9 cellular contexts compared by ENCODE assay signal in genomic region chr1:151314137-151314875, GRCh38. TPM values are rescaled to one million over a fixed set of nuclear protein-coding genes. Genes with fewer than 3 reads are reported as not detected.
DNase-seq lines count a peak whose midpoint lies in the region; ATAC-seq and TF ChIP-seq lines count a peak whose summit lies in the region.
"Had no signal": no experiment of that assay in that cellular context is flagged by ENCODE, and none has a peak within 500 bp of the region (broad histone marks: within the 10 kb centered on the region; RNA-seq: fewer than 3 reads in every experiment).

No MANE protein-coding gene starts in this region.

- H3K9me3 ChIP-seq in AG04450 (ENCODE audit: control insufficient read depth, insufficient read depth, low read length) (no peaks in the 10 kb centered on the region), esophagus squamous epithelium (no peaks in the 10 kb centered on the region), muscle layer of duodenum (ENCODE audit: control insufficient read depth in 1 of 2, low read length in 2 of 2) (no peaks in the 10 kb centered on the region)

- no peak for TF ChIP-seq POLR2A in esophagus squamous epithelium (IDR thresholded peaks at IDR 0.05)

- POLR2A ChIA-PET in AG04450 (lab: Yijun Ruan, JAX) (interaction anchor here (0.9 to 1.9 kb wide), 4 partner anchors 13 to 85 kb away, joined by 4 to 5 read pairs (median 4); partner anchors contain the start of gene PSMB4), GM10248 (lab: Yijun Ruan, JAX) (no interaction called here)

- H3K4me3 ChIP-seq in AG04450 (ENCODE audit: low read depth, low read length): no peak overlapping the region
- H3K4me3 ChIP-seq in esophagus squamous epithelium: no peak overlapping the region
- H3K4me3 ChIP-seq in muscle layer of duodenum (ENCODE audit: low read depth in 1 of 2, low read length in 2 of 2): no peak overlapping the region

- CTCF ChIA-PET in AG04450 (lab: Charles Lee) (interaction anchor here (1.0 to 16.2 kb wide), 4 partner anchors 13 to 279 kb away, joined by 3 to 427 read pairs (median 36); no protein-coding TSS in a partner anchor), GM10248 (lab: Yijun Ruan, JAX) (interaction anchor here (0.7 to 8.8 kb wide), 6 partner anchors 8 to 48 kb away, joined by 3 to 67 read pairs (median 14); no protein-coding TSS in a partner anchor)

- H3K4me1 ChIP-seq in esophagus squamous epithelium (peaks cover 36 to 66% (median 50%) of the 10 kb centered on the region in 3 donors), muscle layer of duodenum (ENCODE audit: control insufficient read depth in 1 of 2, insufficient read depth in 2 of 2, low read length in 2 of 2) (peaks cover 33 to 49% of the 10 kb centered on the region in 2 donors)

- WGBS in esophagus squamous epithelium, 2 donors: 30 to 55% methylated on average over 3 of the region's 3 CpGs

- DNase-seq in AG04450 (ENCODE audit: low read depth, low spot score) (no peak), RPMI7951 (ENCODE audit: low read depth) (peak; percentile 94), esophagus squamous epithelium (lab: John Stamatoyannopoulos, UW) (no peak), GM10248 (ENCODE audit: extremely low spot score) (no peak), DMS53 (lab: John Stamatoyannopoulos, UW) (no peak), GM20000 (ENCODE audit: low spot score) (no peak)
- DNase-seq: DMS79 treated with DMSO at 0.1 percent for 48 hours had no signal

- no peak for ATAC-seq in GM21526 (IDR thresholded peaks at IDR 0.05; ENCODE audit: low FRiP score, unreplicated experiment)

- peaks cover 9 to 80% (median 18%) of the 10 kb centered on the region in 3 donors for H3K36me3 ChIP-seq in esophagus squamous epithelium
- peaks cover 37 to 39% of the 10 kb centered on the region in 2 donors for H3K36me3 ChIP-seq in muscle layer of duodenum (ENCODE audit: control insufficient read depth in 1 of 2, insufficient read depth in 2 of 2, low read length in 2 of 2)

- intact Hi-C loops in esophagus squamous epithelium (cut with DNase I): no loop called here

- H3K27ac ChIP-seq in AG04450 (ENCODE audit: low read depth, low read length) (peak overlapping the region; percentile 68), esophagus squamous epithelium (peak overlapping the region; percentile 8 to 88 (median 67)), muscle layer of duodenum (ENCODE audit: low read length) (peak overlapping the region; percentile 41)

- no peaks in the 10 kb centered on the region for H3K27me3 ChIP-seq in AG04450 (ENCODE audit: control insufficient read depth, insufficient read depth, low read length)
- H3K27me3 ChIP-seq in esophagus squamous epithelium: no peaks in the 10 kb centered on the region
- H3K27me3 ChIP-seq in muscle layer of duodenum (ENCODE audit: low read depth, low read length): no peaks in the 10 kb centered on the region

- TF ChIP-seq CTCF in AG04450 (IDR thresholded peaks at IDR 0.05; ENCODE audit: low read depth, low read length): no peak
- TF ChIP-seq CTCF in esophagus squamous epithelium (IDR thresholded peaks at IDR 0.05): no peak
- TF ChIP-seq CTCF in GM10248 (IDR thresholded peaks at IDR 0.05; ENCODE audit: control extremely low read depth, extremely low read depth, low read depth, missing control alignments): no peak
- no peak for TF ChIP-seq CTCF in GM20000 (IDR thresholded peaks at IDR 0.05; ENCODE audit: extremely low read depth, missing control alignments)

RNA-seq across cellular contexts. Expression of gene PI4KB, which starts 12.9 kb away (rescaled TPM):
- polyA plus RNA-seq in AG04450 (2011; rRNA removed): 75.2 and 83.2 TPM in 2 replicates
- 161 and 181 TPM in 2 replicates for polyA minus RNA-seq in AG04450 (2011; rRNA and poly(A)+ RNA removed)
- 26.4 and 28.4 TPM in 2 replicates for total RNA-seq in RPMI7951 (2014; rRNA removed; shearing (Covaris generic))
- 10 to 100 TPM; 34.0 to 63.4 (median 56.0) TPM for total RNA-seq in esophagus squamous epithelium

RNA-seq across cellular contexts. Expression of gene ZNF687, which starts 32.2 kb away (rescaled TPM):
- 10.5 and 12.0 TPM in 2 replicates for polyA plus RNA-seq in AG04450 (2011; rRNA removed)
- polyA minus RNA-seq in AG04450 (2011; rRNA and poly(A)+ RNA removed): 28.0 and 37.7 TPM in 2 replicates
- 6.7 and 10.9 TPM in 2 replicates for total RNA-seq in RPMI7951 (2014; rRNA removed; shearing (Covaris generic))
- 10 to 100 TPM; 16.5 to 28.5 (median 18.3) TPM for total RNA-seq in esophagus squamous epithelium

RNA-seq across cellular contexts. Expression of gene RFX5, which starts 32.7 kb away (rescaled TPM):
- 40.9 and 42.7 TPM in 2 replicates for polyA plus RNA-seq in AG04450 (2011; rRNA removed)
- polyA minus RNA-seq in AG04450 (2011; rRNA and poly(A)+ RNA removed): 62.9 and 103 TPM in 2 replicates
- 43.6 and 52.0 TPM in 2 replicates for total RNA-seq in RPMI7951 (2014; rRNA removed; shearing (Covaris generic))
- total RNA-seq in esophagus squamous epithelium: 10 to 100 TPM; 13.2 to 59.6 (median 24.5) TPM

RNA-seq across cellular contexts. Expression of gene SELENBP1, which starts 58.2 kb away (rescaled TPM):
- 85.0 and 102 TPM in 2 replicates for polyA plus RNA-seq in AG04450 (2011; rRNA removed)
- polyA minus RNA-seq in AG04450 (2011; rRNA and poly(A)+ RNA removed): 65.1 and 96.2 TPM in 2 replicates
- 5.1 and 5.2 TPM in 2 replicates for total RNA-seq in RPMI7951 (2014; rRNA removed; shearing (Covaris generic))
- total RNA-seq in esophagus squamous epithelium: 10 to 100 TPM in 3 of 4 donors, 1 to 10 TPM in 1; 6.3 to 38.3 (median 28.3) TPM

RNA-seq across cellular contexts. Expression of gene PSMD4, which starts 59.8 kb away (rescaled TPM):
- polyA plus RNA-seq in AG04450 (2011; rRNA removed): 258 and 275 TPM in 2 replicates
- 227 and 254 TPM in 2 replicates for polyA minus RNA-seq in AG04450 (2011; rRNA and poly(A)+ RNA removed)
- total RNA-seq in RPMI7951 (2014; rRNA removed; shearing (Covaris generic)): 186 and 201 TPM in 2 replicates
- total RNA-seq in esophagus squamous epithelium: 100 to 1,000 TPM in 3 of 4 donors, 10 to 100 TPM in 1; 78.2 to 117 (median 109) TPM
